ENCODE assay signal across 8 cellular contexts in genomic region chr14:102508410-102508773, GRCh38. TPM values are rescaled to one million over a fixed set of nuclear protein-coding genes. Genes with fewer than 3 reads are reported as not detected.
A peak's percentile ranks its signal among the peaks of the same experiment; 100 is the strongest.
DNase-seq lines count a peak whose midpoint lies in the region; ATAC-seq and TF ChIP-seq lines count a peak whose summit lies in the region.

No MANE protein-coding gene starts in this region.

- peaks cover 19% of the 10 kb centered on the region for H3K4me1 Mint-ChIP-seq in activated naive CD4-positive, alpha-beta T cell treated with anti-CD3 and anti-CD28 coated beads, Interleukin-2, amount 10 ng/mL, durations not matched to agents 7 days and 5 days
- H3K4me1 Mint-ChIP-seq in brain = peaks cover 23% of the 10 kb centered on the region

- no peak for DNase-seq in activated naive CD4-positive, alpha-beta T cell treated with anti-CD3 and anti-CD28 coated beads, Interleukin-2, amount 10 ng/mL, durations not matched to agents 7 days and 5 days
- DNase-seq in activated naive CD4-positive, alpha-beta T cell treated with Interleukin-2 at 50 U/mL for 16 hours = no peak
- DNase-seq in lower lobe of right lung = peak; percentile 69
- DNase-seq in vagina (ENCODE audit: extremely low spot score in 2 of 2) = no peak
- DNase-seq in dedifferentiated amniotic fluid mesenchymal stem cell (ENCODE audit: extremely low spot score) = no peak
- no peak for DNase-seq in activated CD8-positive, alpha-beta memory T cell treated with anti-CD3 and anti-CD28 coated beads, Interleukin-2, amount 50 U/mL, for 4 hours

- no peak overlapping the region for H3K27ac Mint-ChIP-seq in activated naive CD4-positive, alpha-beta T cell treated with anti-CD3 and anti-CD28 coated beads, Interleukin-2, amount 10 ng/mL, durations not matched to agents 7 days and 5 days
- H3K27ac Mint-ChIP-seq in brain = peak overlapping the region in 4 of 5 experiments; percentile 23 to 64 (median 58)

- H3K36me3 ChIP-seq in lower lobe of right lung (no peaks in the 10 kb centered on the region), vagina (no peaks in the 10 kb centered on the region)

- H3K27me3 ChIP-seq in lower lobe of right lung (ENCODE audit: low read depth) (no peaks in the 10 kb centered on the region), vagina (no peaks in the 10 kb centered on the region)

- no peak for TF ChIP-seq POLR2A in vagina (IDR thresholded peaks at IDR 0.05)

- H3K4me3 ChIP-seq in lower lobe of right lung (peak overlapping the region; percentile 69), vagina (peak overlapping the region; percentile 74 to 76)

- peaks cover 4% of the 10 kb centered on the region for H3K36me3 Mint-ChIP-seq in activated naive CD4-positive, alpha-beta T cell treated with anti-CD3 and anti-CD28 coated beads, Interleukin-2, amount 10 ng/mL, durations not matched to agents 7 days and 5 days
- no peaks in the 10 kb centered on the region for H3K36me3 Mint-ChIP-seq in brain

- CTCF ChIA-PET in activated naive CD4-positive, alpha-beta T cell treated with anti-CD3 and anti-CD28 coated beads, Interleukin-2, amount 10 ng/mL, durations not matched to agents 7 days and 5 days (lab: Charles Lee) = interaction anchor here (0.8 to 1.3 kb wide), 3 partner anchors 70 to 191 kb away, joined by 3 to 5 read pairs (median 3); no protein-coding TSS in a partner anchor

- peak overlapping the region; percentile 68 for H3K4me3 Mint-ChIP-seq in activated naive CD4-positive, alpha-beta T cell treated with anti-CD3 and anti-CD28 coated beads, Interleukin-2, amount 10 ng/mL, durations not matched to agents 7 days and 5 days
- H3K4me3 Mint-ChIP-seq in brain = peak overlapping the region; percentile 77 to 88 (median 80)

- ATAC-seq in lower lobe of right lung (peak; percentile 4 to 39), GM19455 (IDR thresholded peaks at IDR 0.05; ENCODE audit: unreplicated experiment) (no peak)

- TF ChIP-seq CTCF in brain (conservative IDR thresholded peaks at IDR 0.05) (no peak), lower lobe of right lung (IDR thresholded peaks at IDR 0.05) (no peak), vagina (IDR thresholded peaks at IDR 0.05) (no peak)

- H3K9me3 ChIP-seq in lower lobe of right lung = no peaks in the 10 kb centered on the region
- no peaks in the 10 kb centered on the region for H3K9me3 ChIP-seq in vagina

- H3K27me3 Mint-ChIP-seq in activated naive CD4-positive, alpha-beta T cell treated with anti-CD3 and anti-CD28 coated beads, Interleukin-2, amount 10 ng/mL, durations not matched to agents 7 days and 5 days = peaks cover 10% of the 10 kb centered on the region
- peaks cover 11% of the 10 kb centered on the region for H3K27me3 Mint-ChIP-seq in brain

- H3K27ac ChIP-seq in lower lobe of right lung (peak overlapping the region; percentile 80), vagina (peak overlapping the region; percentile 88)

- intact Hi-C loops in lower lobe of right lung (cut with DNase I) (no loop called here), vagina (cut with DNase I) (no loop called here)

- no peaks in the 10 kb centered on the region for H3K9me3 Mint-ChIP-seq in activated naive CD4-positive, alpha-beta T cell treated with anti-CD3 and anti-CD28 coated beads, Interleukin-2, amount 10 ng/mL, durations not matched to agents 7 days and 5 days
- no peaks in the 10 kb centered on the region for H3K9me3 Mint-ChIP-seq in brain

- H3K4me1 ChIP-seq in lower lobe of right lung (peaks cover 16% of the 10 kb centered on the region), vagina (peaks cover 16% of the 10 kb centered on the region)

RNA-seq across cellular contexts. Expression of gene ANKRD9, which starts 1.2 kb away (rescaled TPM):
- polyA plus RNA-seq in brain (ENCODE audit: insufficient read depth, low read depth, low replicate concordance) = 9.0 TPM
- total RNA-seq in lower lobe of right lung (19.5 TPM), vagina (34.6 TPM)
